16 cellular contexts compared by ENCODE assay signal in the genomic region with DNA sequence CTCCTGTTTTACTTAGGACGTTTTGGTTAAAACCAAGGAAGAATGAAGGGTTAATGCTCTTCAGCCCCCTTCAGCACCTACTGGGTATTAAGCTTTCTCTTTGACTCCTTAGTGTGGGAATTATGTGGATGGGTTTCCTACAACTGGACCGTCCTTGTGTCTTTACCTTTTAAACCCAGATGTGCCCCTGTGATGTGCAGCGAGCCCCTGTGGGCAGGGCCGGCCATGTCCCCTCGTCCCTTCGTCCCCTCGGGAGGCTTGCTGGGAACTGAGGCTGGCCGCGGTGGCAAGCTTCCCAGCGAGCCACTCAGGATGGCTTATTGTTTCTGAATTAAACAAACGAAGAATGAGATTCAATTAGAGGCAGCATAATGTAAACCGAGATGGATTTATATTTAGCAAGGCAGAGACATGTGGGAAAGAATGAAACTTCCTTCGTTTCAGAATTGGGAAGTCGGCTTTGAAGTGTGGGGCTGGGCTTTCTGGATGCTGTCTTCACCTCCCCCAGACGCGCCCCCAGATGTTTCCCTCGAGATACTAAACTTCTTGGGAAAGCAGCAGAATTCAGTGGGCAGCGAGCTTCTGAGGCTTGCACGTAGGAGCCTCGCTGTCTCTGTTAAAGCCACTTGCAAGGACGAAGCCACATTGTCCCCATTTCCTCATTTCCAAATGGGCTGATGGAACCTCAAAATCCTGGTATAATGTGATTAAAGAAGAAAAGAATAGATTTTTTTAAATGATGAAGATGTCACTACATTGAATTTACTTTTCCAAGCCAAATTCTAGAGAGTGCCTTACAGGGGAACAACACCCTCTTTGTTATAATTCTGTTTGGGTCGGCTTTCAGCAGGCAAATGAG.
DNase-seq lines count a peak whose midpoint lies in the region; ATAC-seq, FAIRE-seq and TF ChIP-seq lines count a peak whose summit lies in the region.
"Had no signal": no experiment of that assay in that cellular context is flagged by ENCODE, and none has a peak within 500 bp of the region (broad histone marks: within the 10 kb centered on the region; RNA-seq: fewer than 3 reads in every experiment).

No MANE protein-coding gene starts in this region.

- peaks cover 21% of the 10 kb centered on the region for H3K4me1 ChIP-seq in astrocyte (ENCODE audit: insufficient read depth, low read length)

- H3K4me1 Mint-ChIP-seq in HFFc6 (ENCODE audit: low read depth) = peaks cover 51% of the 10 kb centered on the region
- H3K4me1 Mint-ChIP-seq in astrocyte (ENCODE audit: low read depth, unreplicated experiment) = peaks cover 21% of the 10 kb centered on the region

- no peak overlapping the region for H3K4me3 ChIP-seq in astrocyte (ENCODE audit: insufficient read depth, low read depth, low read length)
- H3K4me3 ChIP-seq in skin epidermis = no peak overlapping the region

- no peaks in the 10 kb centered on the region; the same call in none of the 2 replicates for H3K27me3 Mint-ChIP-seq in HFFc6 (ENCODE audit: insufficient read depth)
- H3K27me3 Mint-ChIP-seq in astrocyte (ENCODE audit: low read depth, unreplicated experiment) = peaks cover 4% of the 10 kb centered on the region

- no peak for DNase-seq in HFFc6
- no peak for DNase-seq in astrocyte (ENCODE audit: low read depth)
- peak; percentile 34 to 38 for DNase-seq in hippocampal formation (lab: John Stamatoyannopoulos, UW)
- no peak for DNase-seq in NCI-H510A (lab: John Stamatoyannopoulos, UW)
- DNase-seq: amniotic stem cell, endodermal cell, Karpas-422, NCI-H345 had no signal

- no peaks in the 10 kb centered on the region for H3K79me2 ChIP-seq in astrocyte (ENCODE audit: insufficient read depth, low read length)

- no peak overlapping the region for H3K9ac ChIP-seq in astrocyte (ENCODE audit: low read length)

- no peaks in the 10 kb centered on the region for H3K9me3 ChIP-seq in astrocyte (ENCODE audit: insufficient read depth, low read depth, low read length)

- H3K27ac Mint-ChIP-seq in HFFc6 (peak overlapping the region; percentile 99; the same call in 1 of the 2 replicates), astrocyte (ENCODE audit: unreplicated experiment) (no peak overlapping the region)
- H3K27ac Mint-ChIP-seq: B cell, endodermal cell had no signal

- H3K27me3 ChIP-seq in astrocyte (ENCODE audit: insufficient read depth, low read length) = no peaks in the 10 kb centered on the region

- H2AFZ ChIP-seq in astrocyte (ENCODE audit: low read depth, low read length) = peak overlapping the region; percentile 24

- no peaks in the 10 kb centered on the region for H3K36me3 ChIP-seq in astrocyte (ENCODE audit: insufficient read depth, low read length)

- ATAC-seq in GM21515 (IDR thresholded peaks at IDR 0.05; ENCODE audit: unreplicated experiment) = no peak
- ATAC-seq in HG03378 (IDR thresholded peaks at IDR 0.05; ENCODE audit: unreplicated experiment) = no peak
- ATAC-seq in GM19463 (IDR thresholded peaks at IDR 0.05; ENCODE audit: unreplicated experiment) = no peak

- H3K36me3 Mint-ChIP-seq in HFFc6 (ENCODE audit: low read depth) (no peaks in the 10 kb centered on the region), astrocyte (ENCODE audit: low read depth, unreplicated experiment) (no peaks in the 10 kb centered on the region)

- no peaks in the 10 kb centered on the region for H4K20me1 ChIP-seq in astrocyte (ENCODE audit: insufficient read depth, low read length)

- no peak for FAIRE-seq in astrocyte (lab: Jason Lieb, UNC)
- FAIRE-seq: GM18507, RCC 7860 had no signal

- H3K27ac ChIP-seq in astrocyte (ENCODE audit: low read depth, low read length) (no peak overlapping the region), skin epidermis (peak overlapping the region in 18 of 21 experiments; percentile 16 to 88 (median 64))
- H3K27ac ChIP-seq: VCaP had no signal

- H3K4me3 Mint-ChIP-seq in HFFc6 (no peak overlapping the region), astrocyte (ENCODE audit: unreplicated experiment) (no peak overlapping the region)
- H3K4me3 Mint-ChIP-seq: B cell, endodermal cell had no signal

- no peak for TF ChIP-seq CTCF in HFFc6 (IDR thresholded peaks at IDR 0.05)
- no peak for TF ChIP-seq CTCF in astrocyte (IDR thresholded peaks at IDR 0.05; ENCODE audit: insufficient read depth, low read depth, low read length)

- H3K9me3 Mint-ChIP-seq in HFFc6 = no peaks in the 10 kb centered on the region
- no peaks in the 10 kb centered on the region for H3K9me3 Mint-ChIP-seq in astrocyte (ENCODE audit: unreplicated experiment)
- H3K9me3 Mint-ChIP-seq: endodermal cell had no signal

- peak overlapping the region; percentile 20 for H3K4me2 ChIP-seq in astrocyte (ENCODE audit: low read length)

Comparison
In these comparisons a context has a peak if more than half of its experiments do, and no peak if none do; other contexts are left out.
1. DNase-seq: peak in hippocampal formation (2 of 2); none in HFFc6 (single experiment), astrocyte (single experiment) and NCI-H510A (single experiment).